Comparison of ENCODE assay signal across 24 cellular contexts in genomic region chr13:111142472-111142871, GRCh38.
"Had no signal": no experiment of that assay in that cellular context is flagged by ENCODE, and none has a peak within 500 bp of the region (broad histone marks: within the 10 kb centered on the region; RNA-seq: fewer than 3 reads in every experiment).

No MANE protein-coding gene starts in this region.

- H3K4me3 Mint-ChIP-seq: activated CD4-positive, alpha-beta memory T cell treated with anti-CD3 and anti-CD28 coated beads for 36 hours; activated CD4-positive, alpha-beta T cell treated with anti-CD3 and anti-CD28 coated beads, Interleukin-2, amount 10 ng/mL, durations not matched to agents 7 days and 5 days; activated naive CD4-positive, alpha-beta T cell treated with anti-CD3 and anti-CD28 coated beads, Interleukin-2, amount 10 ng/mL, durations not matched to agents 7 days and 5 days; activated naive CD8-positive, alpha-beta T cell treated with anti-CD3 and anti-CD28 coated beads for 36 hours; activated T-cell treated with anti-CD3 and anti-CD28 coated beads, Interleukin-2, amount 50 U/mL, for 72 hours had no signal

- ATAC-seq: activated T-cell treated with anti-CD3 and anti-CD28 coated beads, Interleukin-2, amount 50 U/mL, for 72 hours had no signal

- H3K4me1 Mint-ChIP-seq: activated CD4-positive, alpha-beta T cell treated with anti-CD3 and anti-CD28 coated beads, Interleukin-2, amount 10 ng/mL, durations not matched to agents 7 days and 5 days; activated naive CD4-positive, alpha-beta T cell treated with anti-CD3 and anti-CD28 coated beads, Interleukin-2, amount 10 ng/mL, durations not matched to agents 7 days and 5 days; activated naive CD8-positive, alpha-beta T cell treated with anti-CD3 and anti-CD28 coated beads for 36 hours had no signal

- H3K36me3 Mint-ChIP-seq: activated CD4-positive, alpha-beta memory T cell treated with anti-CD3 and anti-CD28 coated beads for 36 hours; activated naive CD4-positive, alpha-beta T cell treated with anti-CD3 and anti-CD28 coated beads, Interleukin-2, amount 10 ng/mL, durations not matched to agents 7 days and 5 days; activated naive CD8-positive, alpha-beta T cell treated with anti-CD3 and anti-CD28 coated beads for 36 hours had no signal

- H3K27ac ChIP-seq: brain microvascular endothelial cell, KMS-11, SJCRH30, VCaP had no signal

- H3K36me3 ChIP-seq: brain microvascular endothelial cell, MG63, SJCRH30 had no signal

- H3K27me3 ChIP-seq: brain microvascular endothelial cell, SJCRH30 had no signal

- H3K4me1 ChIP-seq: SJCRH30 had no signal

- H3K4me2 ChIP-seq: KMS-11, SK-N-SH had no signal

- H3K9ac ChIP-seq: KMS-11, SK-N-SH had no signal

- H3K4me3 ChIP-seq: MG63, SJCRH30 had no signal

- H3K9me3 ChIP-seq: MG63, SJCRH30, SK-N-SH had no signal

- H3K27ac Mint-ChIP-seq: activated CD4-positive, alpha-beta memory T cell treated with anti-CD3 and anti-CD28 coated beads for 36 hours; activated CD4-positive, alpha-beta T cell treated with anti-CD3 and anti-CD28 coated beads, Interleukin-2, amount 10 ng/mL, durations not matched to agents 7 days and 5 days; activated naive CD4-positive, alpha-beta T cell treated with anti-CD3 and anti-CD28 coated beads, Interleukin-2, amount 10 ng/mL, durations not matched to agents 7 days and 5 days; activated naive CD8-positive, alpha-beta T cell treated with anti-CD3 and anti-CD28 coated beads for 36 hours; activated T-cell treated with anti-CD3 and anti-CD28 coated beads, Interleukin-2, amount 50 U/mL, for 72 hours; activated T-helper 2 cell treated with anti-CD3 and anti-CD28 coated beads, Interferon-gamma antibody, Interleukin-2, Interleukin-4, amounts not matched to agents 10 μg/mL and 5 μg/mL and 100 μg/mL, durations not matched to agents 14 hours and 24 hours and 36 hours had no signal

- H3K9me3 Mint-ChIP-seq: activated CD4-positive, alpha-beta memory T cell treated with anti-CD3 and anti-CD28 coated beads for 36 hours; activated CD4-positive, alpha-beta T cell treated with anti-CD3 and anti-CD28 coated beads, Interleukin-2, amount 10 ng/mL, durations not matched to agents 7 days and 5 days; activated naive CD4-positive, alpha-beta T cell treated with anti-CD3 and anti-CD28 coated beads, Interleukin-2, amount 10 ng/mL, durations not matched to agents 7 days and 5 days; activated naive CD8-positive, alpha-beta T cell treated with anti-CD3 and anti-CD28 coated beads for 36 hours; activated T-cell treated with anti-CD3 and anti-CD28 coated beads, Interleukin-2, amount 50 U/mL, for 72 hours; activated T-helper 2 cell treated with anti-CD3 and anti-CD28 coated beads, Interferon-gamma antibody, Interleukin-2, Interleukin-4, amounts not matched to agents 10 μg/mL and 5 μg/mL and 100 μg/mL, durations not matched to agents 14 hours and 24 hours and 36 hours had no signal

- DNase-seq: activated CD4-positive, alpha-beta memory T cell treated with anti-CD3 and anti-CD28 coated beads for 36 hours; activated CD4-positive, alpha-beta T cell treated with anti-CD3 and anti-CD28 coated beads, Interleukin-2, amount 10 ng/mL, durations not matched to agents 7 days and 5 days; activated CD4-positive, CD25-positive, alpha-beta regulatory T cell; activated gamma-delta T cell treated with Interleukin-2 at 50 U/mL for 16 hours; activated naive CD4-positive, alpha-beta T cell treated with anti-CD3 and anti-CD28 coated beads, Interleukin-2, amount 10 ng/mL, durations not matched to agents 7 days and 5 days; activated naive CD8-positive, alpha-beta T cell treated with anti-CD3 and anti-CD28 coated beads for 36 hours; activated T-cell treated with anti-CD3 and anti-CD28 coated beads for 4 hours; activated T-cell treated with anti-CD3 and anti-CD28 coated beads, Interleukin-2, amount 50 U/mL, for 72 hours; brain microvascular endothelial cell; MG63; NCI-H1105; NCI-H1436; NCI-H1694 treated with DMSO at 0.1 percent for 48 hours; NCI-H2029 treated with DMSO at 0.1 percent for 48 hours; NCI-H345; NCI-H510A; NCI-H526 treated with DMSO at 0.1 percent for 48 hours; NCI-H82; SJCRH30; SK-N-SH; T-helper 1 cell had no signal
